ENCODE assay signal across 20 cellular contexts in the genomic region with DNA sequence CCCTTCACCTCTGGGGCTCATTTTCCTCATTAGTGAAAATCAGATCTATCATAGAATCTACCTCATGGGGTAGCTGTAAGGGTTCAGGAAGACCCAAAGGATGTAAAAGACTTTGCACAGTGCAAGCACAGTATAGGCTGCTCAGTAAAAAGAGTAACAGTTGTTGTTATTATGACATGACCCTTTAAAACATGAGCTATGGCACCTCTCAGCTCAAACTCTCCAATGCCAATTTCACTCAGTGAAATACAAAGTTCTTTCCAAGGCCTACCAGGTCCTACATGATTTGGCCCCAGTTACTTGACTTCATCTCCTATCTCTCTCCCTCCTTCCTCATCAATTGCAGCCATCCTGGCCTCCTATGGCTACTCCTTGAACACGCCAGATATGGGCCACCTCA. TPM values are rescaled to one million over a fixed set of nuclear protein-coding genes. Genes with fewer than 3 reads are reported as not detected.
DNase-seq lines count a peak whose midpoint lies in the region; ATAC-seq, FAIRE-seq and TF ChIP-seq lines count a peak whose summit lies in the region.
"Had no signal": no experiment of that assay in that cellular context is flagged by ENCODE, and none has a peak within 500 bp of the region (broad histone marks: within the 10 kb centered on the region; RNA-seq: fewer than 3 reads in every experiment).

No MANE protein-coding gene starts in this region.

- H2BK120ac ChIP-seq in mesenchymal stem cell (ENCODE audit: low read depth, low read length), result no peak overlapping the region

- no peaks in the 10 kb centered on the region for H3K9me3 Mint-ChIP-seq in activated naive CD4-positive, alpha-beta T cell treated with anti-CD3 and anti-CD28 coated beads, Interleukin-2, amount 50 U/mL, for 24 hours
- H3K9me3 Mint-ChIP-seq in activated T-helper 17 cell treated with anti-CD3 and anti-CD28 coated beads, Interleukin-2, amount 50 U/mL, for 72 hours, result no peaks in the 10 kb centered on the region
- H3K9me3 Mint-ChIP-seq in chondrocyte (ENCODE audit: low read depth), result no peaks in the 10 kb centered on the region

- H3K4ac ChIP-seq in mesenchymal stem cell (ENCODE audit: low read depth in 1 of 2, low read length in 2 of 2), result no peak overlapping the region

- H2BK15ac ChIP-seq in mesenchymal stem cell (ENCODE audit: low read depth, poor library complexity, severe bottlenecking), result no peak overlapping the region

- H2AFZ ChIP-seq in Karpas-422 (ENCODE audit: low read length) (no peak overlapping the region), mesenchymal stem cell (ENCODE audit: low read depth, low read length) (no peak overlapping the region)
- H2AFZ ChIP-seq: PC-9 had no signal

- H2BK5ac ChIP-seq in mesenchymal stem cell (ENCODE audit: low read depth, low read length, poor library complexity, severe bottlenecking), result no peak overlapping the region

- no peak for ATAC-seq in activated T-helper 17 cell treated with anti-CD3 and anti-CD28 coated beads, Interleukin-2, amount 50 U/mL, for 72 hours (replicated peaks)

- H3K9me3 ChIP-seq in Karpas-422 (ENCODE audit: low read length), result no peaks in the 10 kb centered on the region
- H3K9me3 ChIP-seq in mesenchymal stem cell (ENCODE audit: control insufficient read depth, low read length), result no peaks in the 10 kb centered on the region
- H3K9me3 ChIP-seq: BE2C, MG63 had no signal

- H2AK5ac ChIP-seq in mesenchymal stem cell (ENCODE audit: low read length, severe bottlenecking), result peak overlapping the region; percentile 45

- H3K4me1 ChIP-seq in Karpas-422 (ENCODE audit: low read length) (peaks cover 27% of the 10 kb centered on the region), mesenchymal stem cell (ENCODE audit: control insufficient read depth, insufficient read depth, low read depth, low read length) (peaks cover 30% of the 10 kb centered on the region)
- H3K4me1 ChIP-seq: BE2C had no signal

- peaks cover 31% of the 10 kb centered on the region for H3K36me3 Mint-ChIP-seq in activated naive CD4-positive, alpha-beta T cell treated with anti-CD3 and anti-CD28 coated beads, Interleukin-2, amount 50 U/mL, for 24 hours
- H3K36me3 Mint-ChIP-seq in activated T-helper 17 cell treated with anti-CD3 and anti-CD28 coated beads, Interleukin-2, amount 50 U/mL, for 72 hours (ENCODE audit: low read depth), result peaks cover 98% of the 10 kb centered on the region
- peaks cover 32% of the 10 kb centered on the region for H3K36me3 Mint-ChIP-seq in chondrocyte (ENCODE audit: low read depth)

- no peak overlapping the region for H3K14ac ChIP-seq in mesenchymal stem cell (ENCODE audit: low read length in 2 of 2)

- no peak for DNase-seq in activated naive CD4-positive, alpha-beta T cell treated with anti-CD3 and anti-CD28 coated beads, Interleukin-2, amount 50 U/mL, for 16 hours
- DNase-seq in Karpas-422 (no peak), mesenchymal stem cell (no peak), chondrocyte (ENCODE audit: low spot score) (no peak), H54 (ENCODE audit: insufficient read length, low spot score) (no peak), hippocampal formation (lab: John Stamatoyannopoulos, UW) (no peak)
- DNase-seq: BE2C, GF-D8, KBM-7, MG63, NCI-H1105 treated with DMSO at 0.1 percent for 48 hours, NCI-H187, NCI-H2171, NCI-H446 treated with DMSO at 0.1 percent for 48 hours, NCI-H748 treated with DMSO at 0.1 percent for 48 hours, PC-9 had no signal

- no peak overlapping the region for H2BK12ac ChIP-seq in mesenchymal stem cell (ENCODE audit: low read length in 2 of 2)

- H3K27me3 Mint-ChIP-seq in activated naive CD4-positive, alpha-beta T cell treated with anti-CD3 and anti-CD28 coated beads, Interleukin-2, amount 50 U/mL, for 24 hours, result no peaks in the 10 kb centered on the region
- no peaks in the 10 kb centered on the region for H3K27me3 Mint-ChIP-seq in activated T-helper 17 cell treated with anti-CD3 and anti-CD28 coated beads, Interleukin-2, amount 50 U/mL, for 72 hours
- no peaks in the 10 kb centered on the region for H3K27me3 Mint-ChIP-seq in chondrocyte (ENCODE audit: low read depth)

- H4K8ac ChIP-seq in mesenchymal stem cell (ENCODE audit: low read length), result no peak overlapping the region

- H3K79me1 ChIP-seq in mesenchymal stem cell (replicated peaks; ENCODE audit: low read length, poor library complexity, severe bottlenecking), result peaks cover 30% of the 10 kb centered on the region

- H3K27ac Mint-ChIP-seq in activated naive CD4-positive, alpha-beta T cell treated with anti-CD3 and anti-CD28 coated beads, Interleukin-2, amount 50 U/mL, for 24 hours, result peak overlapping the region; percentile 80
- H3K27ac Mint-ChIP-seq in activated T-helper 17 cell treated with anti-CD3 and anti-CD28 coated beads, Interleukin-2, amount 50 U/mL, for 72 hours, result peak overlapping the region; percentile 36
- no peak overlapping the region for H3K27ac Mint-ChIP-seq in chondrocyte (ENCODE audit: unreplicated experiment)

- H3K79me2 ChIP-seq in Karpas-422 (ENCODE audit: low read length), result peaks cover 26% of the 10 kb centered on the region

- TF ChIP-seq POLR2A in H54 (IDR thresholded peaks at IDR 0.05; ENCODE audit: low read depth, low read length), result no peak

- H3K23ac ChIP-seq in mesenchymal stem cell (ENCODE audit: low read length in 2 of 2), result no peak overlapping the region

- H3K18ac ChIP-seq in mesenchymal stem cell (ENCODE audit: low read depth in 1 of 2, low read length in 2 of 2), result no peak overlapping the region

- FAIRE-seq in H54 (lab: Jason Lieb, UNC), result no peak
- FAIRE-seq: H1 had no signal

- TF ChIP-seq CTCF in chondrocyte (IDR thresholded peaks at IDR 0.05), result no peak

- no peak overlapping the region for H3K27ac ChIP-seq in Karpas-422 (ENCODE audit: low read length)
- H3K27ac ChIP-seq in mesenchymal stem cell (ENCODE audit: low read length, poor library complexity, severe bottlenecking), result no peak overlapping the region
- H3K27ac ChIP-seq: HL-60, PC-9 had no signal

- H3K36me3 ChIP-seq in Karpas-422 (ENCODE audit: insufficient read depth, low read length), result peaks cover 3% of the 10 kb centered on the region; the same call in 1 of the 2 replicates
- peaks cover 38 to 63% of the 10 kb centered on the region in 2 experiments for H3K36me3 ChIP-seq in mesenchymal stem cell (ENCODE audit: control insufficient read depth in 1 of 2, insufficient read depth in 2 of 2, low read depth in 1 of 2, low read length in 2 of 2)

- 100% methylated on average over 1 of the region's 1 CpG for WGBS in mesenchymal stem cell

- H3K4me3 Mint-ChIP-seq in activated naive CD4-positive, alpha-beta T cell treated with anti-CD3 and anti-CD28 coated beads, Interleukin-2, amount 50 U/mL, for 24 hours, result no peak overlapping the region
- no peak overlapping the region for H3K4me3 Mint-ChIP-seq in activated T-helper 17 cell treated with anti-CD3 and anti-CD28 coated beads, Interleukin-2, amount 50 U/mL, for 72 hours
- H3K4me3 Mint-ChIP-seq in chondrocyte (ENCODE audit: unreplicated experiment), result no peak overlapping the region

- H3K27me3 ChIP-seq in Karpas-422 (ENCODE audit: low read length) (no peaks in the 10 kb centered on the region), mesenchymal stem cell (ENCODE audit: control insufficient read depth in 1 of 2, insufficient read depth in 1 of 2, low read length in 2 of 2) (no peaks in the 10 kb centered on the region)
- H3K27me3 ChIP-seq: BE2C, MG63 had no signal

- H3K4me2 ChIP-seq in Karpas-422 (ENCODE audit: low read depth, low read length, poor library complexity, severe bottlenecking), result no peak overlapping the region
- no peak overlapping the region for H3K4me2 ChIP-seq in mesenchymal stem cell (ENCODE audit: low read length, poor library complexity, severe bottlenecking)
- H3K4me2 ChIP-seq: PC-9 had no signal

- no peaks in the 10 kb centered on the region for H3K9me2 ChIP-seq in Karpas-422 (replicated peaks; ENCODE audit: insufficient read depth, low read length)

- H3K4me1 Mint-ChIP-seq in activated naive CD4-positive, alpha-beta T cell treated with anti-CD3 and anti-CD28 coated beads, Interleukin-2, amount 50 U/mL, for 24 hours, result peaks cover 54% of the 10 kb centered on the region
- H3K4me1 Mint-ChIP-seq in activated T-helper 17 cell treated with anti-CD3 and anti-CD28 coated beads, Interleukin-2, amount 50 U/mL, for 72 hours, result peaks cover 40% of the 10 kb centered on the region
- H3K4me1 Mint-ChIP-seq in chondrocyte (ENCODE audit: low read depth), result peaks cover 40% of the 10 kb centered on the region

- H4K91ac ChIP-seq in mesenchymal stem cell (ENCODE audit: low read length), result no peak overlapping the region

- no peaks in the 10 kb centered on the region for H4K20me1 ChIP-seq in Karpas-422 (ENCODE audit: insufficient read depth, low read depth, low read length)

- no peak overlapping the region for H3K4me3 ChIP-seq in Karpas-422 (ENCODE audit: low read length)
- no peak overlapping the region for H3K4me3 ChIP-seq in mesenchymal stem cell (ENCODE audit: insufficient read depth in 1 of 2, low read depth in 1 of 2, low read length in 2 of 2)
- H3K4me3 ChIP-seq: MG63, PC-9 had no signal

- peak overlapping the region; percentile 35; the same call in 1 of the 2 replicates for H3K9ac ChIP-seq in Karpas-422 (ENCODE audit: low read length)
- no peak overlapping the region for H3K9ac ChIP-seq in mesenchymal stem cell (ENCODE audit: low read length)

RNA-seq across cellular contexts. Expression of a gene that starts 4.9 kb away (rescaled TPM):
- 11.0 and 27.8 TPM in 2 replicates for total RNA-seq in Karpas-422 (2014; rRNA removed; shearing (Covaris generic); ENCODE audit: low replicate concordance)
- 100 to 1,000 TPM in 1 of 2 donors, 10 to 100 TPM in 1; 70.4 to 109 TPM for total RNA-seq in activated T-helper 17 cell treated with anti-CD3 and anti-CD28 coated beads, Interleukin-2, amount 50 U/mL, for 72 hours
- polyA plus RNA-seq in mesenchymal stem cell (2013, experiment 1 of 2), result 20.5 TPM
- polyA plus RNA-seq in mesenchymal stem cell (2013, experiment 2 of 2), result 19.8 TPM
- 46.9 to 55.4 TPM (median 47.2 TPM) in 3 replicates for total RNA-seq in chondrocyte

RNA-seq across cellular contexts. Expression of a gene that starts 30.9 kb away (rescaled TPM):
- 0.32 TPM in 1 of 2 replicates, not detected in the other for total RNA-seq in Karpas-422 (2014; rRNA removed; shearing (Covaris generic); ENCODE audit: low replicate concordance)
- 100 to 1,000 TPM; 116 to 385 TPM for total RNA-seq in activated T-helper 17 cell treated with anti-CD3 and anti-CD28 coated beads, Interleukin-2, amount 50 U/mL, for 72 hours
- 0.04 TPM for polyA plus RNA-seq in mesenchymal stem cell (2013, experiment 1 of 2)
- polyA plus RNA-seq in mesenchymal stem cell (2013, experiment 2 of 2), result 0.08 TPM
- total RNA-seq in chondrocyte, result 2.3 to 3.3 TPM (median 2.9 TPM) in 3 replicates

RNA-seq across cellular contexts. Expression of a gene that starts 34.0 kb away (rescaled TPM):
- not detected in 2 replicates for total RNA-seq in Karpas-422 (2014; rRNA removed; shearing (Covaris generic); ENCODE audit: low replicate concordance)
- total RNA-seq in activated T-helper 17 cell treated with anti-CD3 and anti-CD28 coated beads, Interleukin-2, amount 50 U/mL, for 72 hours, result not detected
- not detected for polyA plus RNA-seq in mesenchymal stem cell (2013, experiment 1 of 2)
- not detected for polyA plus RNA-seq in mesenchymal stem cell (2013, experiment 2 of 2)
- total RNA-seq in chondrocyte, result not detected in 3 replicates
- total RNA-seq: H1, PC-9 had no signal
- polyA plus RNA-seq: H1 had no signal

RNA-seq across cellular contexts. Expression of a gene that starts 52.3 kb away (rescaled TPM):
- not detected in 2 replicates for total RNA-seq in Karpas-422 (2014; rRNA removed; shearing (Covaris generic); ENCODE audit: low replicate concordance)
- total RNA-seq in activated T-helper 17 cell treated with anti-CD3 and anti-CD28 coated beads, Interleukin-2, amount 50 U/mL, for 72 hours, result 1 to 10 TPM in 1 of 2 donors, under 1 TPM in 1; 0.73 to 6.6 TPM
- 0.12 TPM for polyA plus RNA-seq in mesenchymal stem cell (2013, experiment 1 of 2)
- 0.07 TPM for polyA plus RNA-seq in mesenchymal stem cell (2013, experiment 2 of 2)
- not detected in 3 replicates for total RNA-seq in chondrocyte

Comparison
In these comparisons a context has a peak if more than half of its experiments do, and no peak if none do; other contexts are left out.
1. RNA of a gene that starts 30.9 kb away (total RNA-seq): 116 to 385 TPM in activated T-helper 17 cell treated with anti-CD3 and anti-CD28 coated beads, Interleukin-2, amount 50 U/mL, for 72 hours; 2.3 to 3.3 TPM in chondrocyte and 0.32 TPM in Karpas-422; every median in the first group is over 10 times any median in the second.